In the genomic region with DNA sequence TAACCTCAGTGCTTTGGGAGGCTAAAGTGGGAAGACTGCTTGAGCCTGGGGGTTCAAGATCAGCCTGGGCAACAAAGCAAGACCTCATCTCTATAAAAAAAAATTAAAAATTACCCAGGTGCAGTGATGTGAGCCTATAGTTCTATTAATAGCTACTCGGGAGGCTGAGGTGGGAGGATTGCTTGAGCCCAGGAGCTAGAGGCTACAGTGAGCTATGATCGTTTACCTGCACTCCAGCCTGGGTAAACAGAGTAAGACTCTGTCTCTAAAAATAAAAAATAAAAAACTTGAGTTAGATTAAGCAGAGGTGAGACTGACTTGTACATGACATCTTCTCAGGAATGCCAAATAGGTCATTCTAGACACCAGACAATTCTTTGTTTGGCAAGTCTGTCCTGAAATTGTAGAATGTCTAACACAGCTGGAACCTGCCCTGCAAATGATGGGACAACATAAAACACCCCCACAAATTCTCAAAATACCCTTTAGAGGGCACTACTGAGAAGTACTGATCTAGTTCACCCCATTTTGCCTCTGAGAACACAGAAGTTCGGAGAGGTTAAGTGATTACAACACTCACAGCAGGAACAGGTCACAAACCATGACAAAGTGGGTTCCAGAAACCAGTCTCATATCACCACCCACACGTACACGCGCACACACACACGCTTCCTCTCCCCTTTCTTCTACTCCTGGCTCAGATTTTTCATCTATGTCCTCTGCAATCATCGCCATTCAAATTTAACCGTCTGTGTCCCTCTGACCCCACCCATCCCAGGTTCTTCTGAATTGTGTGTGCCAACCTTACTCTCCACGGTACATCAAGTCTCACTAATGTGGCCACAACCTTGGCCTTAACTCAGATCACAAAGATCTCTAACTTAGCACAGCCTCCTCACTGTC, we compare ENCODE assay signal across 8 cellular contexts. TPM values are rescaled to one million over a fixed set of nuclear protein-coding genes. Genes with fewer than 3 reads are reported as not detected.
DNase-seq lines count a peak whose midpoint lies in the region; ATAC-seq and TF ChIP-seq lines count a peak whose summit lies in the region.

No MANE protein-coding gene starts in this region.

- peak; percentile 86 for ATAC-seq in GM18867 (IDR thresholded peaks at IDR 0.05; ENCODE audit: unreplicated experiment)
- peak; percentile 52 for ATAC-seq in HG02970 (IDR thresholded peaks at IDR 0.05; ENCODE audit: low FRiP score, unreplicated experiment)
- ATAC-seq in RWPE2 (ENCODE audit: low read depth), result no peak
- ATAC-seq in activated naive CD8-positive, alpha-beta T cell treated with anti-CD3 and anti-CD28 coated beads, Interleukin-2, amount 10 ng/mL, durations not matched to agents 7 days and 5 days (ENCODE audit: low read depth), result peak; percentile 92
- peak; percentile 36 for ATAC-seq in lung (ENCODE audit: insufficient read depth, low FRiP score)

- peak overlapping the region; percentile 98 for H3K27ac Mint-ChIP-seq in activated naive CD8-positive, alpha-beta T cell treated with anti-CD3 and anti-CD28 coated beads, Interleukin-2, amount 10 ng/mL, durations not matched to agents 7 days and 5 days

- H3K4me3 Mint-ChIP-seq in activated naive CD8-positive, alpha-beta T cell treated with anti-CD3 and anti-CD28 coated beads, Interleukin-2, amount 10 ng/mL, durations not matched to agents 7 days and 5 days, result peak overlapping the region; percentile 80

- POLR2A ChIA-PET in activated naive CD8-positive, alpha-beta T cell treated with anti-CD3 and anti-CD28 coated beads, Interleukin-2, amount 10 ng/mL, durations not matched to agents 7 days and 5 days (lab: Charles Lee), result interaction anchor here (1.2 to 2.1 kb wide), 2 partner anchors 38 to 76 kb away, joined by 4 to 9 read pairs; partner anchors contain the start of gene ARHGAP18

- no peak overlapping the region for H3K4me3 ChIP-seq in RWPE2 (ENCODE audit: severe bottlenecking)
- no peak overlapping the region for H3K4me3 ChIP-seq in lung

- H3K9me3 ChIP-seq in RWPE2 (ENCODE audit: severe bottlenecking) (no peaks in the 10 kb centered on the region), lung (ENCODE audit: control insufficient read depth in 2 of 2, insufficient read depth in 1 of 2, low read length in 1 of 2) (no peaks in the 10 kb centered on the region)

- peaks cover 2% of the 10 kb centered on the region for H3K9me3 Mint-ChIP-seq in activated naive CD8-positive, alpha-beta T cell treated with anti-CD3 and anti-CD28 coated beads, Interleukin-2, amount 10 ng/mL, durations not matched to agents 7 days and 5 days

- H3K36me3 ChIP-seq in RWPE2 (ENCODE audit: low read depth) (peaks cover 13% of the 10 kb centered on the region), lung (ENCODE audit: control insufficient read depth in 2 of 2, insufficient read depth in 2 of 2, low read length in 2 of 2) (no peaks in the 10 kb centered on the region)

- H3K4me1 Mint-ChIP-seq in activated naive CD8-positive, alpha-beta T cell treated with anti-CD3 and anti-CD28 coated beads, Interleukin-2, amount 10 ng/mL, durations not matched to agents 7 days and 5 days, result peaks cover 27% of the 10 kb centered on the region

- peak overlapping the region; percentile 96 for H3K27ac ChIP-seq in RWPE2 (ENCODE audit: poor library complexity, severe bottlenecking)
- H3K27ac ChIP-seq in lung (ENCODE audit: low read depth in 1 of 2, low read length in 1 of 2), result peak overlapping the region; percentile 42 to 89

- H3K27me3 ChIP-seq in RWPE2 (ENCODE audit: insufficient read depth, poor library complexity, severe bottlenecking), result no peaks in the 10 kb centered on the region
- no peaks in the 10 kb centered on the region for H3K27me3 ChIP-seq in lung (ENCODE audit: control insufficient read depth, insufficient read depth)

- TF ChIP-seq CTCF in RWPE2 (IDR thresholded peaks at IDR 0.05; ENCODE audit: poor library complexity, severe bottlenecking), result peak; percentile 6
- no peak for TF ChIP-seq CTCF in lung (IDR thresholded peaks at IDR 0.05; ENCODE audit: control extremely low read depth, extremely low read depth)

- DNase-seq in RWPE2 (ENCODE audit: low spot score) (no peak), lung (ENCODE audit: low spot score) (peak; percentile 39), NCI-H1092 (lab: John Stamatoyannopoulos, UW) (no peak), inferior parietal cortex (ENCODE audit: extremely low spot score) (no peak)
- peak; percentile 58 for DNase-seq in activated naive CD8-positive, alpha-beta T cell treated with anti-CD3 and anti-CD28 coated beads, Interleukin-2, amount 10 ng/mL, durations not matched to agents 7 days and 5 days
- peak; percentile 58 for DNase-seq in stimulated activated naive CD4-positive, alpha-beta T cell treated with Interleukin-2 at 50 U/mL for 16 hours (lab: John Stamatoyannopoulos, UW)

- 45 to 62% methylated on average over 10 of the region's 10 CpGs for WGBS in lung, 2 donors

- H3K4me1 ChIP-seq in RWPE2 (ENCODE audit: insufficient read depth, poor library complexity, severe bottlenecking), result peaks cover 42% of the 10 kb centered on the region
- peaks cover 4 to 8% of the 10 kb centered on the region in 2 donors for H3K4me1 ChIP-seq in lung (ENCODE audit: control insufficient read depth in 2 of 2, insufficient read depth in 2 of 2, low read length in 2 of 2)

- H3K36me3 Mint-ChIP-seq in activated naive CD8-positive, alpha-beta T cell treated with anti-CD3 and anti-CD28 coated beads, Interleukin-2, amount 10 ng/mL, durations not matched to agents 7 days and 5 days, result peaks cover 10% of the 10 kb centered on the region

- no peaks in the 10 kb centered on the region for H3K27me3 Mint-ChIP-seq in activated naive CD8-positive, alpha-beta T cell treated with anti-CD3 and anti-CD28 coated beads, Interleukin-2, amount 10 ng/mL, durations not matched to agents 7 days and 5 days

RNA-seq across cellular contexts. Expression of gene ARHGAP18, which starts 38.3 kb away (rescaled TPM):
- total RNA-seq in activated naive CD8-positive, alpha-beta T cell treated with anti-CD3 and anti-CD28 coated beads, Interleukin-2, amount 10 ng/mL, durations not matched to agents 7 days and 5 days, result 10 to 100 TPM; 12.1 to 12.7 TPM
- total RNA-seq in lung, result 10 to 100 TPM; 44.4 to 70.7 TPM
- 10 to 100 TPM; 16.4 to 21.6 TPM for polyA plus RNA-seq in lung

Comparison
In these comparisons a context has a peak if more than half of its experiments do, and no peak if none do; other contexts are left out.
1. DNase-seq: peak in activated naive CD8-positive, alpha-beta T cell treated with anti-CD3 and anti-CD28 coated beads, Interleukin-2, amount 10 ng/mL, durations not matched to agents 7 days and 5 days (single experiment), lung (single experiment) and stimulated activated naive CD4-positive, alpha-beta T cell treated with Interleukin-2 at 50 U/mL for 16 hours (single experiment); none in RWPE2 (single experiment), NCI-H1092 (single experiment) and inferior parietal cortex (single experiment).